Comparison of ENCODE assay signal across 17 cellular contexts in genomic region chr4:90118547-90119211, GRCh38. TPM values are rescaled to one million over a fixed set of nuclear protein-coding genes. Genes with fewer than 3 reads are reported as not detected.
DNase-seq lines count a peak whose midpoint lies in the region; ATAC-seq and TF ChIP-seq lines count a peak whose summit lies in the region.
"Had no signal": no experiment of that assay in that cellular context is flagged by ENCODE, and none has a peak within 500 bp of the region (broad histone marks: within the 10 kb centered on the region; RNA-seq: fewer than 3 reads in every experiment).

No MANE protein-coding gene starts in this region.

- TF ChIP-seq EP300 in ovary (IDR thresholded peaks at IDR 0.05): no peak

- no peak overlapping the region for H3K4me2 ChIP-seq in hepatocyte
- H3K4me2 ChIP-seq: BLaER1 had no signal

- H3K79me2 ChIP-seq in hepatocyte: no peaks in the 10 kb centered on the region

- no peak overlapping the region for H2AFZ ChIP-seq in hepatocyte

- no peaks in the 10 kb centered on the region for H3K9me3 Mint-ChIP-seq in activated naive CD8-positive, alpha-beta T cell treated with anti-CD3 and anti-CD28 coated beads, Interleukin-2, amount 50 U/mL, for 24 hours
- H3K9me3 Mint-ChIP-seq: activated CD4-positive, alpha-beta memory T cell treated with anti-CD3 and anti-CD28 coated beads, Interleukin-2, amount 10 ng/mL, durations not matched to agents 7 days and 5 days; activated naive CD8-positive, alpha-beta T cell treated with anti-CD3 and anti-CD28 coated beads for 36 hours; stimulated activated naive B cell treated with anti-CD40 and anti-IgM and Interleukin-4, amounts not matched to agents 10 μg/mL and 1 μg/mL and 100 μg/mL, for 72 hours had no signal

- ATAC-seq in GM18511 (IDR thresholded peaks at IDR 0.05; ENCODE audit: unreplicated experiment): peak; percentile 84
- ATAC-seq in HG02885 (IDR thresholded peaks at IDR 0.05; ENCODE audit: poor library complexity, unreplicated experiment): peak; percentile 86
- ATAC-seq in HG03571 (IDR thresholded peaks at IDR 0.05; ENCODE audit: unreplicated experiment): peak; percentile 88
- ATAC-seq in activated naive CD8-positive, alpha-beta T cell treated with anti-CD3 and anti-CD28 coated beads, Interleukin-2, amount 50 U/mL, for 24 hours: no peak
- no peak for ATAC-seq in body of pancreas
- ATAC-seq: stimulated activated naive B cell treated with anti-CD40 and anti-IgM and Interleukin-4, amounts not matched to agents 10 μg/mL and 1 μg/mL and 100 μg/mL, for 72 hours had no signal

- no peaks in the 10 kb centered on the region for H3K9me2 ChIP-seq in hepatocyte (replicated peaks; ENCODE audit: insufficient read depth)

- TF ChIP-seq CTCF in GM20000 (IDR thresholded peaks at IDR 0.05; ENCODE audit: extremely low read depth, missing control alignments) (no peak), hepatocyte (IDR thresholded peaks at IDR 0.05; ENCODE audit: poor library complexity) (no peak), ovary (IDR thresholded peaks at IDR 0.05) (no peak), body of pancreas (IDR thresholded peaks at IDR 0.05) (no peak)

- no peaks in the 10 kb centered on the region for H3K27me3 ChIP-seq in hepatocyte
- no peaks in the 10 kb centered on the region for H3K27me3 ChIP-seq in ovary
- no peaks in the 10 kb centered on the region for H3K27me3 ChIP-seq in body of pancreas
- H3K27me3 ChIP-seq: BLaER1, dorsolateral prefrontal cortex had no signal

- intact Hi-C loops in ovary (cut with DNase I) (no loop called here), body of pancreas (cut with DNase I) (no loop called here)

- H3K36me3 Mint-ChIP-seq in activated naive CD8-positive, alpha-beta T cell treated with anti-CD3 and anti-CD28 coated beads, Interleukin-2, amount 50 U/mL, for 24 hours (ENCODE audit: low read depth): no peaks in the 10 kb centered on the region
- H3K36me3 Mint-ChIP-seq: activated naive CD8-positive, alpha-beta T cell treated with anti-CD3 and anti-CD28 coated beads for 36 hours; stimulated activated naive B cell treated with anti-CD40 and anti-IgM and Interleukin-4, amounts not matched to agents 10 μg/mL and 1 μg/mL and 100 μg/mL, for 72 hours had no signal

- no peaks in the 10 kb centered on the region for H3K4me1 ChIP-seq in hepatocyte (ENCODE audit: insufficient read depth)
- no peaks in the 10 kb centered on the region for H3K4me1 ChIP-seq in ovary (ENCODE audit: insufficient read depth)
- no peaks in the 10 kb centered on the region for H3K4me1 ChIP-seq in body of pancreas
- H3K4me1 ChIP-seq: BLaER1 had no signal

- H3K27me3 Mint-ChIP-seq in activated naive CD8-positive, alpha-beta T cell treated with anti-CD3 and anti-CD28 coated beads, Interleukin-2, amount 50 U/mL, for 24 hours: no peaks in the 10 kb centered on the region
- H3K27me3 Mint-ChIP-seq: stimulated activated naive B cell treated with anti-CD40 and anti-IgM and Interleukin-4, amounts not matched to agents 10 μg/mL and 1 μg/mL and 100 μg/mL, for 72 hours had no signal

- peak; percentile 9 for DNase-seq in GM20000 (ENCODE audit: low spot score)
- no peak for DNase-seq in activated naive CD8-positive, alpha-beta T cell treated with anti-CD3 and anti-CD28 coated beads, Interleukin-2, amount 50 U/mL, for 24 hours
- no peak for DNase-seq in hepatocyte (ENCODE audit: low spot score)
- DNase-seq in ovary: no peak
- DNase-seq in body of pancreas: no peak
- DNase-seq: activated CD4-positive, alpha-beta memory T cell treated with anti-CD3 and anti-CD28 coated beads, Interleukin-2, amount 10 ng/mL, durations not matched to agents 7 days and 5 days; activated naive CD8-positive, alpha-beta T cell treated with anti-CD3 and anti-CD28 coated beads for 36 hours; dorsolateral prefrontal cortex; foreskin melanocyte; NCI-H1417; stimulated activated naive B cell treated with anti-CD40 and anti-IgM and Interleukin-4, amounts not matched to agents 10 μg/mL and 1 μg/mL and 100 μg/mL, for 72 hours; SW 1271 had no signal

- no peak overlapping the region for H3K27ac Mint-ChIP-seq in activated naive CD8-positive, alpha-beta T cell treated with anti-CD3 and anti-CD28 coated beads, Interleukin-2, amount 50 U/mL, for 24 hours
- H3K27ac Mint-ChIP-seq: activated CD4-positive, alpha-beta memory T cell treated with anti-CD3 and anti-CD28 coated beads, Interleukin-2, amount 10 ng/mL, durations not matched to agents 7 days and 5 days; activated naive CD8-positive, alpha-beta T cell treated with anti-CD3 and anti-CD28 coated beads for 36 hours; stimulated activated naive B cell treated with anti-CD40 and anti-IgM and Interleukin-4, amounts not matched to agents 10 μg/mL and 1 μg/mL and 100 μg/mL, for 72 hours had no signal

- 48% methylated on average over 4 of the region's 4 CpGs for WGBS in hepatocyte (ENCODE audit: low lambda C conversion rate, missing lambda C conversion rate)
- WGBS in ovary, 3 donors: 42 to 57% (median 49%) methylated on average over 4 of the region's 4 CpGs
- 53% methylated on average over 4 of the region's 4 CpGs for WGBS in body of pancreas, 2 donors

- H3K27ac ChIP-seq in hepatocyte: no peak overlapping the region
- no peak overlapping the region for H3K27ac ChIP-seq in ovary
- no peak overlapping the region for H3K27ac ChIP-seq in body of pancreas
- H3K27ac ChIP-seq: BLaER1, dorsolateral prefrontal cortex had no signal

- H3K9me3 ChIP-seq in hepatocyte (ENCODE audit: low read depth) (no peaks in the 10 kb centered on the region), ovary (no peaks in the 10 kb centered on the region), body of pancreas (no peaks in the 10 kb centered on the region)
- H3K9me3 ChIP-seq: BLaER1 had no signal

- no peak overlapping the region for H3K4me3 Mint-ChIP-seq in activated naive CD8-positive, alpha-beta T cell treated with anti-CD3 and anti-CD28 coated beads, Interleukin-2, amount 50 U/mL, for 24 hours
- H3K4me3 Mint-ChIP-seq: activated CD4-positive, alpha-beta memory T cell treated with anti-CD3 and anti-CD28 coated beads, Interleukin-2, amount 10 ng/mL, durations not matched to agents 7 days and 5 days; activated naive CD8-positive, alpha-beta T cell treated with anti-CD3 and anti-CD28 coated beads for 36 hours; neural crest cell; stimulated activated naive B cell treated with anti-CD40 and anti-IgM and Interleukin-4, amounts not matched to agents 10 μg/mL and 1 μg/mL and 100 μg/mL, for 72 hours had no signal

- H3K4me3 ChIP-seq in hepatocyte: no peak overlapping the region
- H3K4me3 ChIP-seq in ovary: no peak overlapping the region
- H3K4me3 ChIP-seq in body of pancreas: no peak overlapping the region
- H3K4me3 ChIP-seq: BLaER1, dorsolateral prefrontal cortex had no signal

- TF ChIP-seq POLR2A in ovary (IDR thresholded peaks at IDR 0.05) (no peak), body of pancreas (IDR thresholded peaks at IDR 0.05) (no peak)

- no peaks in the 10 kb centered on the region for H3K4me1 Mint-ChIP-seq in activated naive CD8-positive, alpha-beta T cell treated with anti-CD3 and anti-CD28 coated beads, Interleukin-2, amount 50 U/mL, for 24 hours
- H3K4me1 Mint-ChIP-seq: activated CD4-positive, alpha-beta memory T cell treated with anti-CD3 and anti-CD28 coated beads, Interleukin-2, amount 10 ng/mL, durations not matched to agents 7 days and 5 days; activated naive CD8-positive, alpha-beta T cell treated with anti-CD3 and anti-CD28 coated beads for 36 hours; neural crest cell had no signal

- H3K36me3 ChIP-seq in hepatocyte (replicated peaks; ENCODE audit: insufficient read depth, low read depth) (no peaks in the 10 kb centered on the region), ovary (no peaks in the 10 kb centered on the region), body of pancreas (replicated peaks in 1 of 2; ENCODE audit: insufficient read depth in 1 of 2, low read depth in 2 of 2) (no peaks in the 10 kb centered on the region)
- H3K36me3 ChIP-seq: BLaER1 had no signal

- H4K20me1 ChIP-seq in hepatocyte (ENCODE audit: insufficient read depth, poor library complexity, severe bottlenecking): no peaks in the 10 kb centered on the region
- H4K20me1 ChIP-seq: BLaER1 had no signal

RNA-seq across cellular contexts. Expression of gene CCSER1, which starts 8.5 kb away (rescaled TPM):
- total RNA-seq in hepatocyte: 21.8 and 23.4 TPM in 2 replicates
- 4.7 and 5.2 TPM in 2 replicates for polyA plus RNA-seq in hepatocyte
- total RNA-seq in ovary: 1 to 10 TPM in 6 of 7 donors, under 1 TPM in 1; 0.78 to 8.3 (median 3.3) TPM
- polyA plus RNA-seq in ovary: 1 to 10 TPM in 1 of 2 donors, under 1 TPM in 1; 0.21 to 1.1 TPM
- total RNA-seq in body of pancreas: 10 to 100 TPM; 13.2 to 14.5 TPM

Comparison
In these comparisons a context has a peak if more than half of its experiments do, and no peak if none do; other contexts are left out.
1. ATAC-seq: peak in GM18511 (single experiment), HG02885 (single experiment) and HG03571 (single experiment); none in activated naive CD8-positive, alpha-beta T cell treated with anti-CD3 and anti-CD28 coated beads, Interleukin-2, amount 50 U/mL, for 24 hours (single experiment) and body of pancreas (single experiment).